In genomic region chr11:45102810-45103621, GRCh38 we compare ENCODE assay signal across 8 cellular contexts. TPM values are rescaled to one million over a fixed set of nuclear protein-coding genes. Genes with fewer than 3 reads are reported as not detected.
DNase-seq lines count a peak whose midpoint lies in the region; ATAC-seq lines count a peak whose summit lies in the region.

No MANE protein-coding gene starts in this region.

- H3K4me3 ChIP-seq in mesenchymal stem cell (ENCODE audit: insufficient read depth in 1 of 2, low read depth in 1 of 2, low read length in 2 of 2): peak overlapping the region in 1 of 2 experiments; percentile 32

- H2BK5ac ChIP-seq in mesenchymal stem cell (ENCODE audit: low read depth, low read length, poor library complexity, severe bottlenecking): no peak overlapping the region

- intact Hi-C loops in activated CD4-positive, alpha-beta T cell treated with anti-CD3 and anti-CD28 coated beads, Interleukin-2, amount 10 ng/mL, durations not matched to agents 24 days and 14 days (cut with micrococcal nuclease): loop anchor here (1.0 kb wide), 2 partner anchors 167 to 176 kb away; no protein-coding TSS in a partner anchor

- peaks cover 17% of the 10 kb centered on the region for H3K27me3 Mint-ChIP-seq in activated CD4-positive, alpha-beta T cell treated with anti-CD3 and anti-CD28 coated beads, Interleukin-2, amount 10 ng/mL, durations not matched to agents 24 days and 14 days

- H3K23ac ChIP-seq in mesenchymal stem cell (ENCODE audit: low read length in 2 of 2): no peak overlapping the region

- no peaks in the 10 kb centered on the region for H3K79me1 ChIP-seq in mesenchymal stem cell (replicated peaks; ENCODE audit: low read length, poor library complexity, severe bottlenecking)

- peak overlapping the region; percentile 3 for H3K9ac ChIP-seq in mesenchymal stem cell (ENCODE audit: low read length)

- H2AFZ ChIP-seq in mesenchymal stem cell (ENCODE audit: low read depth, low read length): no peak overlapping the region

- H3K4ac ChIP-seq in mesenchymal stem cell (ENCODE audit: low read depth in 1 of 2, low read length in 2 of 2): peak overlapping the region; percentile 15 to 51

- H3K14ac ChIP-seq in mesenchymal stem cell (ENCODE audit: low read length in 2 of 2): peak overlapping the region in 1 of 2 experiments; percentile 15

- H2AK5ac ChIP-seq in mesenchymal stem cell (ENCODE audit: low read length, severe bottlenecking): no peak overlapping the region

- no peaks in the 10 kb centered on the region for H3K36me3 Mint-ChIP-seq in activated CD4-positive, alpha-beta T cell treated with anti-CD3 and anti-CD28 coated beads, Interleukin-2, amount 10 ng/mL, durations not matched to agents 24 days and 14 days (ENCODE audit: low read depth)
- H3K36me3 Mint-ChIP-seq in stimulated activated effector memory CD8-positive, alpha-beta T cell treated with anti-CD3 and anti-CD28 coated beads, Interleukin-12 subunit alpha, Interleukin-12 subunit beta, amount 100 ng/mL, for 72 hours: peaks cover 6% of the 10 kb centered on the region

- 0% methylated on average over 8 of the region's 8 CpGs for WGBS in mesenchymal stem cell

- peak overlapping the region; percentile 92 for H4K91ac ChIP-seq in mesenchymal stem cell (ENCODE audit: low read length)

- ATAC-seq in HG02840 (IDR thresholded peaks at IDR 0.05; ENCODE audit: low FRiP score, unreplicated experiment): peak; percentile 75
- ATAC-seq in stimulated activated effector memory CD8-positive, alpha-beta T cell treated with anti-CD3 and anti-CD28 coated beads, Interleukin-12 subunit alpha, Interleukin-12 subunit beta, amount 100 ng/mL, for 72 hours: peak; percentile 99

- H3K4me2 ChIP-seq in mesenchymal stem cell (ENCODE audit: low read length, poor library complexity, severe bottlenecking): peak overlapping the region; percentile 5

- peak overlapping the region; percentile 3 for H3K27ac Mint-ChIP-seq in activated CD4-positive, alpha-beta T cell treated with anti-CD3 and anti-CD28 coated beads, Interleukin-2, amount 10 ng/mL, durations not matched to agents 24 days and 14 days
- peak overlapping the region; percentile 66 for H3K27ac Mint-ChIP-seq in stimulated activated effector memory CD8-positive, alpha-beta T cell treated with anti-CD3 and anti-CD28 coated beads, Interleukin-12 subunit alpha, Interleukin-12 subunit beta, amount 100 ng/mL, for 72 hours

- no peak overlapping the region for H3K27ac ChIP-seq in mesenchymal stem cell (ENCODE audit: low read length, poor library complexity, severe bottlenecking)

- peak overlapping the region; percentile 18 for H2BK15ac ChIP-seq in mesenchymal stem cell (ENCODE audit: low read depth, poor library complexity, severe bottlenecking)

- peak; percentile 61 for DNase-seq in activated gamma-delta T cell treated with Interleukin-2 at 50 U/mL for 16 hours
- DNase-seq in activated gamma-delta T cell (lab: John Stamatoyannopoulos, UW): no peak
- peak; percentile 22 for DNase-seq in NCI-H345 treated with DMSO at 0.1 percent for 48 hours (lab: John Stamatoyannopoulos, UW; ENCODE audit: unreplicated experiment)
- peak; percentile 87 for DNase-seq in activated CD4-positive, alpha-beta T cell treated with anti-CD3 and anti-CD28 coated beads, Interleukin-2, amount 10 ng/mL, durations not matched to agents 24 days and 14 days
- DNase-seq in dermis microvascular lymphatic vessel endothelial cell (ENCODE audit: low read depth in 2 of 2): peak; percentile 78 to 93
- peak; percentile 93 for DNase-seq in mesenchymal stem cell
- peak; percentile 64 to 87 for DNase-seq in stimulated activated effector memory CD8-positive, alpha-beta T cell treated with anti-CD3 and anti-CD28 coated beads, Interleukin-12 subunit alpha, Interleukin-12 subunit beta, amount 100 ng/mL, for 72 hours (ENCODE audit: low spot score in 2 of 2)

- H3K9me3 Mint-ChIP-seq in activated CD4-positive, alpha-beta T cell treated with anti-CD3 and anti-CD28 coated beads, Interleukin-2, amount 10 ng/mL, durations not matched to agents 24 days and 14 days: no peaks in the 10 kb centered on the region
- no peaks in the 10 kb centered on the region for H3K9me3 Mint-ChIP-seq in stimulated activated effector memory CD8-positive, alpha-beta T cell treated with anti-CD3 and anti-CD28 coated beads, Interleukin-12 subunit alpha, Interleukin-12 subunit beta, amount 100 ng/mL, for 72 hours

- H4K8ac ChIP-seq in mesenchymal stem cell (ENCODE audit: low read length): peak overlapping the region; percentile 30

- peaks cover 17% of the 10 kb centered on the region for H3K4me1 Mint-ChIP-seq in activated CD4-positive, alpha-beta T cell treated with anti-CD3 and anti-CD28 coated beads, Interleukin-2, amount 10 ng/mL, durations not matched to agents 24 days and 14 days
- H3K4me1 Mint-ChIP-seq in stimulated activated effector memory CD8-positive, alpha-beta T cell treated with anti-CD3 and anti-CD28 coated beads, Interleukin-12 subunit alpha, Interleukin-12 subunit beta, amount 100 ng/mL, for 72 hours: peaks cover 42% of the 10 kb centered on the region

- peak overlapping the region; percentile 12 for H2BK120ac ChIP-seq in mesenchymal stem cell (ENCODE audit: low read depth, low read length)

- peaks cover 12% of the 10 kb centered on the region for H3K4me1 ChIP-seq in mesenchymal stem cell (ENCODE audit: control insufficient read depth, insufficient read depth, low read depth, low read length)

- peak overlapping the region; percentile 70 to 97 for H3K18ac ChIP-seq in mesenchymal stem cell (ENCODE audit: low read depth in 1 of 2, low read length in 2 of 2)

- peak overlapping the region; percentile 76 for H3K4me3 Mint-ChIP-seq in activated CD4-positive, alpha-beta T cell treated with anti-CD3 and anti-CD28 coated beads, Interleukin-2, amount 10 ng/mL, durations not matched to agents 24 days and 14 days
- H3K4me3 Mint-ChIP-seq in stimulated activated effector memory CD8-positive, alpha-beta T cell treated with anti-CD3 and anti-CD28 coated beads, Interleukin-12 subunit alpha, Interleukin-12 subunit beta, amount 100 ng/mL, for 72 hours: peak overlapping the region; percentile 62

- no peaks in the 10 kb centered on the region for H3K36me3 ChIP-seq in mesenchymal stem cell (ENCODE audit: control insufficient read depth in 1 of 2, insufficient read depth in 2 of 2, low read depth in 1 of 2, low read length in 2 of 2)

- peaks cover 45 to 54% of the 10 kb centered on the region in 2 experiments for H3K27me3 ChIP-seq in mesenchymal stem cell (ENCODE audit: control insufficient read depth in 1 of 2, insufficient read depth in 1 of 2, low read length in 2 of 2)

- H2BK12ac ChIP-seq in mesenchymal stem cell (ENCODE audit: low read length in 2 of 2): peak overlapping the region in 1 of 2 experiments; percentile 99

- no peaks in the 10 kb centered on the region for H3K9me3 ChIP-seq in mesenchymal stem cell (ENCODE audit: control insufficient read depth, low read length)

RNA-seq across cellular contexts. Expression of gene PRDM11, which starts 43.4 kb away (rescaled TPM):
- total RNA-seq in activated CD4-positive, alpha-beta T cell treated with anti-CD3 and anti-CD28 coated beads, Interleukin-2, amount 10 ng/mL, durations not matched to agents 24 days and 14 days: 1.4 and 1.9 TPM in 2 replicates
- 4.5 and 7.0 TPM in 2 replicates for total RNA-seq in dermis microvascular lymphatic vessel endothelial cell
- polyA plus RNA-seq in mesenchymal stem cell (2013, experiment 1 of 2): 4.6 TPM
- polyA plus RNA-seq in mesenchymal stem cell (2013, experiment 2 of 2): 5.2 TPM
